Comparison of ENCODE assay signal across 20 cellular contexts in genomic region chr9:130989891-130990290, GRCh38. TPM values are rescaled to one million over a fixed set of nuclear protein-coding genes. Genes with fewer than 3 reads are reported as not detected.
A peak's percentile ranks its signal among the peaks of the same experiment; 100 is the strongest.
DNase-seq lines count a peak whose midpoint lies in the region; ATAC-seq, FAIRE-seq and TF ChIP-seq lines count a peak whose summit lies in the region.
"Had no signal": no experiment of that assay in that cellular context is flagged by ENCODE, and none has a peak within 500 bp of the region (broad histone marks: within the 10 kb centered on the region; RNA-seq: fewer than 3 reads in every experiment).

No MANE protein-coding gene starts in this region.

- no peak for FAIRE-seq in H1 (lab: Jason Lieb, UNC)
- FAIRE-seq: A549, D721Med, G401.6, GM12891, GM19239 had no signal

- no peak overlapping the region for H2BK120ac ChIP-seq in IMR-90 (ENCODE audit: low read depth, low read length)
- no peak overlapping the region for H2BK120ac ChIP-seq in H1 (replicated peaks; ENCODE audit: low read depth, low read length)

- no peak overlapping the region for H4K8ac ChIP-seq in IMR-90 (ENCODE audit: low read depth in 2 of 2, low read length in 2 of 2)
- 0 out of 2 replicates have a peak overlapping the region, but pooled peaks have one; percentile 53 for H4K8ac ChIP-seq in H1 (ENCODE audit: extremely low read depth, insufficient read depth, low read length)

- H2BK5ac ChIP-seq in IMR-90 (ENCODE audit: low read depth, low read length, poor library complexity, severe bottlenecking): no peak overlapping the region
- no peak overlapping the region for H2BK5ac ChIP-seq in H1 (ENCODE audit: low read depth, low read length)

- no peaks in the 10 kb centered on the region for H4K20me1 ChIP-seq in SK-N-SH (ENCODE audit: insufficient read depth)
- no peaks in the 10 kb centered on the region for H4K20me1 ChIP-seq in IMR-90 (ENCODE audit: insufficient read depth, low read length)
- H4K20me1 ChIP-seq in H1 (replicated peaks in 1 of 2; ENCODE audit: control insufficient read depth in 1 of 2, insufficient read depth in 2 of 2, low read length in 2 of 2): peaks cover 0 to 2% of the 10 kb centered on the region in 2 experiments

- POLR2A ChIA-PET in SK-N-SH (lab: Yijun Ruan, JAX) (no interaction called here), IMR-90 (lab: Charles Lee; ENCODE audit: unreplicated experiment) (no interaction called here), H1 (lab: Charles Lee; ENCODE audit: partially characterized antibody) (no interaction called here)

- no peaks in the 10 kb centered on the region for H3K36me3 ChIP-seq in SK-N-SH (replicated peaks in 1 of 2; ENCODE audit: control insufficient read depth in 1 of 2, insufficient read depth in 2 of 2, low read length in 1 of 2)
- H3K36me3 ChIP-seq in IMR-90 (ENCODE audit: control insufficient read depth, insufficient read depth, low read length): no peaks in the 10 kb centered on the region
- no peaks in the 10 kb centered on the region for H3K36me3 ChIP-seq in H1 (ENCODE audit: control insufficient read depth in 2 of 4, insufficient read depth in 4 of 4, low read length in 3 of 4)
- H3K36me3 ChIP-seq: HAP-1 had no signal

- H3K4me1 ChIP-seq in SK-N-SH (ENCODE audit: control insufficient read depth in 1 of 2, insufficient read depth in 2 of 2, low read depth in 1 of 2, low read length in 1 of 2) (no peaks in the 10 kb centered on the region), IMR-90 (ENCODE audit: control insufficient read depth, insufficient read depth, low read length) (peaks cover 5% of the 10 kb centered on the region; the same call in 1 of the 2 replicates), H1 (replicated peaks in 1 of 4; ENCODE audit: control insufficient read depth in 3 of 4, insufficient read depth in 4 of 4, low read length in 3 of 4) (peaks cover 3 to 15% (median 9%) of the 10 kb centered on the region in 4 experiments; a peak in 5 of 7 replicates)
- H3K4me1 ChIP-seq: HAP-1 had no signal

- H3K27ac ChIP-seq in SK-N-SH (ENCODE audit: low read depth in 2 of 2, low read length in 1 of 2): no peak overlapping the region
- no peak overlapping the region for H3K27ac ChIP-seq in IMR-90 (ENCODE audit: insufficient read depth, low read length)
- no peak overlapping the region for H3K27ac ChIP-seq in H1 (ENCODE audit: low read depth, low read length)
- H3K27ac ChIP-seq in coronary artery: no peak overlapping the region
- H3K27ac ChIP-seq: 22Rv1, A549, GM23248 had no signal

- intact Hi-C loops in IMR-90 (cut with micrococcal nuclease): no loop called here

- 89% methylated on average over 7 of the region's 22 CpGs for WGBS in SK-N-SH (ENCODE audit: low lambda C conversion rate)
- WGBS in IMR-90 (ENCODE audit: extremely low coverage in 2 of 2, insufficient read length in 1 of 2), 2 experiments: 85% methylated on average over 13 of the region's 22 CpGs; no CpG with 5 or more reads in 1 of the 2 experiments
- WGBS in H1 (ENCODE audit: extremely low coverage in 1 of 2, insufficient coverage in 1 of 2, insufficient read length in 1 of 2, insufficient replicate concordance in 2 of 2, low coverage in 1 of 2, low lambda C conversion rate in 2 of 2, missing lambda C conversion rate in 1 of 2), 2 experiments: 80% methylated on average over 19 of the region's 22 CpGs; no CpG with 5 or more reads in 1 of the 2 experiments

- no peak overlapping the region for H2BK20ac ChIP-seq in IMR-90 (ENCODE audit: low read depth, low read length)
- no peak overlapping the region for H2BK20ac ChIP-seq in H1 (ENCODE audit: low read length)

- TF ChIP-seq CTCF in SK-N-SH (IDR thresholded peaks at IDR 0.05) (no peak), IMR-90 (conservative IDR thresholded peaks at IDR 0.05; ENCODE audit: low read depth, low read length) (no peak), H1 (IDR thresholded peaks at IDR 0.05; ENCODE audit: control extremely low read depth in 1 of 3, insufficient read depth in 1 of 3, low read depth in 1 of 3, low read length in 3 of 3) (no peak), coronary artery (IDR thresholded peaks at IDR 0.05) (no peak)

- H3K4me3 ChIP-seq in SK-N-SH (ENCODE audit: low read depth in 2 of 2, low read length in 1 of 2): no peak overlapping the region
- H3K4me3 ChIP-seq in IMR-90 (ENCODE audit: insufficient read depth, low read depth, low read length): no peak overlapping the region
- H3K4me3 ChIP-seq in H1 (ENCODE audit: extremely low read depth in 1 of 4, insufficient read depth in 2 of 4, low read depth in 3 of 4, low read length in 4 of 4): no peak overlapping the region
- H3K4me3 ChIP-seq in coronary artery: no peak overlapping the region
- H3K4me3 ChIP-seq: A549, GM23248, HAP-1 had no signal

- H3K23ac ChIP-seq in IMR-90 (ENCODE audit: low read depth, low read length): no peak overlapping the region
- H3K23ac ChIP-seq in H1 (ENCODE audit: insufficient read length): no peak overlapping the region

- no peaks in the 10 kb centered on the region for H3K9me2 ChIP-seq in SK-N-SH

- no peaks in the 10 kb centered on the region for H3K23me2 ChIP-seq in H1 (ENCODE audit: low read depth, low read length)

- H2BK12ac ChIP-seq in H1 (ENCODE audit: low read depth, low read length): peak overlapping the region; percentile 68; the same call in 1 of the 2 replicates

- H3K56ac ChIP-seq in IMR-90 (ENCODE audit: extremely low read depth, insufficient read depth, low read length) (no peak overlapping the region), H1 (replicated peaks; ENCODE audit: insufficient read length, low read depth, low read length) (no peak overlapping the region)

- H3K18ac ChIP-seq in IMR-90 (ENCODE audit: low read depth, low read length) (no peak overlapping the region), H1 (ENCODE audit: extremely low read depth, low read length) (peak overlapping the region; percentile 19; the same call in 1 of the 2 replicates)

- H3K4me2 ChIP-seq in SK-N-SH: no peak overlapping the region
- no peak overlapping the region for H3K4me2 ChIP-seq in IMR-90 (ENCODE audit: low read depth, low read length)
- H3K4me2 ChIP-seq in H1 (ENCODE audit: insufficient read depth in 1 of 2, low read depth in 2 of 2, low read length in 2 of 2): no peak overlapping the region
- H3K4me2 ChIP-seq: A549 had no signal

- H3K27me3 ChIP-seq in SK-N-SH (ENCODE audit: insufficient read depth) (0 out of 2 replicates have a peak, but pooled peaks cover 1% of the 10 kb centered on the region), IMR-90 (ENCODE audit: control insufficient read depth, insufficient read depth, low read length) (peaks cover 37% of the 10 kb centered on the region), H1 (replicated peaks in 1 of 4; ENCODE audit: control insufficient read depth in 3 of 4, extremely low read depth in 1 of 4, insufficient read depth in 3 of 4, low read length in 3 of 4) (no peaks in the 10 kb centered on the region)

- no peak for TF ChIP-seq POLR2A in IMR-90 (IDR thresholded peaks at IDR 0.05; ENCODE audit: low read depth, low read length)
- TF ChIP-seq POLR2A in H1 (IDR thresholded peaks at IDR 0.05; ENCODE audit: control extremely low read depth in 1 of 2, low read depth in 2 of 2, low read length in 2 of 2): no peak

- H3K79me1 ChIP-seq in IMR-90 (ENCODE audit: low read depth in 1 of 2, low read length in 2 of 2): no peaks in the 10 kb centered on the region
- no peaks in the 10 kb centered on the region for H3K79me1 ChIP-seq in H1 (ENCODE audit: low read depth, low read length)

- H3K9me1 ChIP-seq in IMR-90 (ENCODE audit: insufficient read depth, low read length): no peaks in the 10 kb centered on the region

- ATAC-seq in SK-N-SH treated with all-trans-retinoic acid at 6 μM for 48 hours: no peak
- ATAC-seq in IMR-90 (ENCODE audit: low read depth): no peak

- BruUV-seq in IMR-90 (replicated peaks; lab: Mats Ljungman, UMichigan): no TSS peak

- H2AK5ac ChIP-seq in IMR-90 (ENCODE audit: low read depth, low read length) (no peak overlapping the region), H1 (ENCODE audit: low read depth, low read length) (no peak overlapping the region)

- in situ Hi-C loops in IMR-90 (cut with MboI; ENCODE audit: low sequenced_read_pairs): no loop called here

- H3K9me3 ChIP-seq in SK-N-SH (no peaks in the 10 kb centered on the region), IMR-90 (ENCODE audit: control insufficient read depth, insufficient read depth, low read length) (no peaks in the 10 kb centered on the region), H1 (ENCODE audit: insufficient read depth in 2 of 2, low read depth in 1 of 2, low read length in 1 of 2) (no peaks in the 10 kb centered on the region)
- H3K9me3 ChIP-seq: A549, HAP-1 had no signal

- TF ChIP-seq RAD21 in SK-N-SH (IDR thresholded peaks at IDR 0.05; ENCODE audit: low read length): no peak
- no peak for TF ChIP-seq RAD21 in IMR-90 (IDR thresholded peaks at IDR 0.05; ENCODE audit: low read length)
- no peak for TF ChIP-seq RAD21 in H1 (IDR thresholded peaks at IDR 0.05 in 1 of 2, conservative IDR thresholded peaks at IDR 0.05 in 1 of 2; ENCODE audit: low read depth in 2 of 2, low read length in 2 of 2)

- dilution Hi-C loops in IMR-90 (cut with HindIII; ENCODE audit: low sequenced_read_pairs, unreplicated experiment): no loop called here

- H3F3A ChIP-seq in SK-N-SH (replicated peaks; ENCODE audit: insufficient read depth): no peaks in the 10 kb centered on the region

- TF ChIP-seq EP300 in SK-N-SH (IDR thresholded peaks at IDR 0.05; ENCODE audit: borderline replicate concordance in 1 of 2, low read depth in 1 of 2, low read length in 1 of 2) (no peak), H1 (IDR thresholded peaks at IDR 0.05; ENCODE audit: borderline replicate concordance in 1 of 2, low read depth in 2 of 2, low read length in 2 of 2) (no peak)

- H3K4ac ChIP-seq in IMR-90 (ENCODE audit: low read depth, low read length): no peak overlapping the region
- no peak overlapping the region for H3K4ac ChIP-seq in H1 (replicated peaks; ENCODE audit: insufficient read length, low read depth, low read length)

- H3K14ac ChIP-seq in IMR-90 (replicated peaks; ENCODE audit: low read depth, low read length) (no peak overlapping the region), H1 (ENCODE audit: insufficient read length) (no peak overlapping the region)

- DNase-seq in SK-N-SH (peak; percentile 28), IMR-90 (no peak), H1 (ENCODE audit: low read depth in 1 of 2, low spot score in 2 of 2) (peak in 1 of 2 experiments; percentile 47), coronary artery (ENCODE audit: low spot score) (no peak), NCI-H774 (lab: John Stamatoyannopoulos, UW) (no peak), kidney tubule cell (ENCODE audit: low spot score) (no peak)
- DNase-seq: AML-193; CD4-positive, CD25-positive, alpha-beta regulatory T cell; CD8-positive, alpha-beta memory T cell; COR-L47; GM23248 had no signal

- H4K5ac ChIP-seq in IMR-90 (ENCODE audit: low read depth, low read length): no peak overlapping the region
- no peak overlapping the region for H4K5ac ChIP-seq in H1 (ENCODE audit: insufficient read length, low read depth, low read length)

- CTCF ChIA-PET in SK-N-SH (lab: Yijun Ruan, JAX) (interaction anchor here (0.6 kb wide), 1 partner anchor 77 kb away, joined by 3 read pairs; no protein-coding TSS in a partner anchor), IMR-90 (lab: Yijun Ruan, JAX) (no interaction called here), H1 (lab: Charles Lee; ENCODE audit: partially characterized antibody) (interaction anchor here (1.3 to 1.6 kb wide), 2 partner anchors 14 to 120 kb away, joined by 4 to 9 read pairs; no protein-coding TSS in a partner anchor)

- no peak overlapping the region for H2AFZ ChIP-seq in SK-N-SH (ENCODE audit: low read depth)
- H2AFZ ChIP-seq in IMR-90 (replicated peaks; ENCODE audit: low read length, poor library complexity): peak overlapping the region; percentile 34
- no peak overlapping the region for H2AFZ ChIP-seq in H1 (ENCODE audit: low read length)
- H2AFZ ChIP-seq: GM23248 had no signal

- no peak overlapping the region for H4K91ac ChIP-seq in IMR-90 (ENCODE audit: insufficient read depth, low read depth, low read length)
- H4K91ac ChIP-seq in H1 (replicated peaks; ENCODE audit: insufficient read length, low read length): no peak overlapping the region

- H2BK15ac ChIP-seq in IMR-90 (ENCODE audit: low read depth, low read length) (no peak overlapping the region), H1 (ENCODE audit: low read length) (no peak overlapping the region)

- H3K79me2 ChIP-seq in SK-N-SH (ENCODE audit: insufficient read depth): no peaks in the 10 kb centered on the region
- H3K79me2 ChIP-seq in H1 (ENCODE audit: control insufficient read depth in 1 of 2, insufficient read depth in 2 of 2, low read length in 2 of 2): no peaks in the 10 kb centered on the region

- H2AK9ac ChIP-seq in IMR-90 (replicated peaks; ENCODE audit: low read depth, low read length, poor library complexity): no peak overlapping the region

- H3K9ac ChIP-seq in SK-N-SH (no peak overlapping the region), IMR-90 (ENCODE audit: low read depth, low read length) (no peak overlapping the region), H1 (replicated peaks in 1 of 4; ENCODE audit: extremely low read depth in 1 of 4, low read depth in 3 of 4, low read length in 3 of 4) (no peak overlapping the region)
- H3K9ac ChIP-seq: GM23248 had no signal

RNA-seq across cellular contexts. Expression of gene LAMC3, which starts 19.1 kb away (rescaled TPM):
- 0.06 and 0.07 TPM in 2 replicates for polyA plus RNA-seq in SK-N-SH (2012; rRNA removed)
- polyA plus RNA-seq in SK-N-SH (2012; cell fraction: cytosol; rRNA removed): 0.01 and 0.08 TPM in 2 replicates
- 0.07 and 0.23 TPM in 2 replicates for polyA plus RNA-seq in SK-N-SH (2012; cell fraction: nucleus; rRNA removed)
- total RNA-seq in IMR-90 (2012; rRNA removed): under 0.01 TPM in 1 of 2 replicates, not detected in the other
- polyA plus RNA-seq in IMR-90 (2012; rRNA removed): not detected in 2 replicates
- 0.01 TPM in 1 of 2 replicates, not detected in the other for polyA plus RNA-seq in IMR-90 (2012; cell fraction: cytosol; rRNA removed)
- 0.03 and 0.05 TPM in 2 replicates for polyA plus RNA-seq in IMR-90 (2012; cell fraction: nucleus; rRNA removed; ENCODE audit: low replicate concordance)
- total RNA-seq in H1 (2021; fragmentation: NEBNext Ultra II Directional; extraction: Animal tissue kit (Norgen Biotek cat#: 25700)): 12.3 and 13.2 TPM in 2 replicates
- 9.3 and 11.5 TPM in 2 replicates for polyA plus RNA-seq in H1 (2011; rRNA removed)
- polyA plus RNA-seq in H1 (2011; cell fraction: cytosol; rRNA removed): 6.0 TPM
- 24.8 TPM for polyA plus RNA-seq in H1 (2011; cell fraction: nucleus; rRNA removed)
- polyA plus RNA-seq in H1 (2012, experiment 1 of 2): 8.0 to 13.0 TPM (median 12.4 TPM) in 4 replicates
- polyA plus RNA-seq in H1 (2012, experiment 2 of 2): 10.7 TPM
- 18.4 TPM for polyA plus RNA-seq in H1 (2013, experiment 1 of 2)
- polyA plus RNA-seq in H1 (2013, experiment 2 of 2): 15.1 TPM
- polyA minus RNA-seq in H1 (2011; rRNA and poly(A)+ RNA removed): 3.8 and 4.1 TPM in 2 replicates
- 4.8 TPM for polyA minus RNA-seq in H1 (2011; cell fraction: cytosol; rRNA and poly(A)+ RNA removed)
- 7.2 TPM for polyA minus RNA-seq in H1 (2011; cell fraction: nucleus; rRNA and poly(A)+ RNA removed)
- total RNA-seq: GM23248, HT-29 had no signal
- polyA plus RNA-seq: CD8-positive, alpha-beta memory T cell; GM23248 had no signal

RNA-seq across cellular contexts. Expression of gene FIBCD1, which starts 50.8 kb away (rescaled TPM):
- polyA plus RNA-seq in SK-N-SH (2012; rRNA removed) (0.86 and 1.3 TPM in 2 replicates), IMR-90 (2012; rRNA removed) (10.1 and 12.2 TPM in 2 replicates), H1 (2011; rRNA removed) (8.8 and 13.2 TPM in 2 replicates)
- 0.13 and 0.33 TPM in 2 replicates for polyA plus RNA-seq in SK-N-SH (2012; cell fraction: cytosol; rRNA removed)
- polyA plus RNA-seq in SK-N-SH (2012; cell fraction: nucleus; rRNA removed): 1.2 and 1.3 TPM in 2 replicates
- total RNA-seq in IMR-90 (2012; rRNA removed): 1.1 and 2.2 TPM in 2 replicates
- 8.8 and 15.2 TPM in 2 replicates for polyA plus RNA-seq in IMR-90 (2012; cell fraction: cytosol; rRNA removed)
- 11.6 and 31.9 TPM in 2 replicates for polyA plus RNA-seq in IMR-90 (2012; cell fraction: nucleus; rRNA removed; ENCODE audit: low replicate concordance)
- total RNA-seq in H1 (2021; fragmentation: NEBNext Ultra II Directional; extraction: Animal tissue kit (Norgen Biotek cat#: 25700)): 5.3 and 6.1 TPM in 2 replicates
- 5.6 TPM for polyA plus RNA-seq in H1 (2011; cell fraction: cytosol; rRNA removed)
- polyA plus RNA-seq in H1 (2011; cell fraction: nucleus; rRNA removed): 11.0 TPM
- polyA plus RNA-seq in H1 (2012, experiment 1 of 2): 3.9 to 10.9 TPM (median 7.8 TPM) in 4 replicates
- 5.2 TPM for polyA plus RNA-seq in H1 (2012, experiment 2 of 2)
- 11.6 TPM for polyA plus RNA-seq in H1 (2013, experiment 1 of 2)
- 10.8 TPM for polyA plus RNA-seq in H1 (2013, experiment 2 of 2)
- polyA minus RNA-seq in H1 (2011; rRNA and poly(A)+ RNA removed): 0.66 and 1.2 TPM in 2 replicates
- polyA minus RNA-seq in H1 (2011; cell fraction: cytosol; rRNA and poly(A)+ RNA removed): 2.1 TPM
- 1.2 TPM for polyA minus RNA-seq in H1 (2011; cell fraction: nucleus; rRNA and poly(A)+ RNA removed)
- total RNA-seq: CD4-positive, CD25-positive, alpha-beta regulatory T cell; CD8-positive, alpha-beta memory T cell had no signal
- polyA plus RNA-seq: CD4-positive, CD25-positive, alpha-beta regulatory T cell; CD8-positive, alpha-beta memory T cell had no signal
